ENCODE assay signal across 18 cellular contexts in genomic region chr12:120766569-120766965, GRCh38. TPM values are rescaled to one million over a fixed set of nuclear protein-coding genes. Genes with fewer than 3 reads are reported as not detected.
DNase-seq lines count a peak whose midpoint lies in the region; ATAC-seq and TF ChIP-seq lines count a peak whose summit lies in the region.
"Had no signal": no experiment of that assay in that cellular context is flagged by ENCODE, and none has a peak within 500 bp of the region (broad histone marks: within the 10 kb centered on the region; RNA-seq: fewer than 3 reads in every experiment).

No MANE protein-coding gene starts in this region.

- peak overlapping the region; percentile 22 for H3K27ac Mint-ChIP-seq in Caco-2 (ENCODE audit: unreplicated experiment)
- no peak overlapping the region for H3K27ac Mint-ChIP-seq in endodermal cell
- H3K27ac Mint-ChIP-seq: GM23338 had no signal

- H3K9me3 ChIP-seq in Caco-2 (no peaks in the 10 kb centered on the region), KOPT-K1 (ENCODE audit: insufficient read depth, low read length, poor library complexity, severe bottlenecking) (no peaks in the 10 kb centered on the region), endodermal cell (ENCODE audit: control insufficient read depth, low read length) (no peaks in the 10 kb centered on the region), gastrocnemius medialis (no peaks in the 10 kb centered on the region)

- no peak overlapping the region for H3K9ac ChIP-seq in endodermal cell (ENCODE audit: extremely low read depth, low read length, poor library complexity, severe bottlenecking)

- ATAC-seq in gastrocnemius medialis, result no peak
- ATAC-seq: GM23338, Panc1 had no signal

- no peaks in the 10 kb centered on the region for H3K27me3 Mint-ChIP-seq in Caco-2 (ENCODE audit: insufficient read depth, unreplicated experiment)
- H3K27me3 Mint-ChIP-seq in endodermal cell (ENCODE audit: insufficient read depth), result no peaks in the 10 kb centered on the region

- H3K36me3 ChIP-seq in Caco-2 (ENCODE audit: control insufficient read depth, insufficient read depth, low read length) (peaks cover 6% of the 10 kb centered on the region), KOPT-K1 (ENCODE audit: insufficient read depth, low read length) (peaks cover 98% of the 10 kb centered on the region), endodermal cell (ENCODE audit: control insufficient read depth, insufficient read depth, low read length) (peaks cover 62% of the 10 kb centered on the region), gastrocnemius medialis (peaks cover 0 to 46% of the 10 kb centered on the region in 2 donors)

- H3K27ac ChIP-seq in KOPT-K1 (ENCODE audit: low read depth, low read length, poor library complexity, severe bottlenecking), result peak overlapping the region; percentile 8
- H3K27ac ChIP-seq in endodermal cell (ENCODE audit: low read depth, low read length), result no peak overlapping the region
- H3K27ac ChIP-seq in gastrocnemius medialis, result peak overlapping the region; percentile 16 to 61 (median 36)
- H3K27ac ChIP-seq: HL-60 had no signal

- in situ Hi-C loops in gastrocnemius medialis (cut with MboI; ENCODE audit: low sequenced_read_pairs in 4 of 4), result no loop called here

- H3K27me3 ChIP-seq in Caco-2 (replicated peaks; ENCODE audit: control insufficient read depth, insufficient read depth, low read length), result no peaks in the 10 kb centered on the region
- no peaks in the 10 kb centered on the region for H3K27me3 ChIP-seq in endodermal cell (ENCODE audit: control insufficient read depth, insufficient read depth, low read length, poor library complexity, severe bottlenecking)
- no peaks in the 10 kb centered on the region for H3K27me3 ChIP-seq in gastrocnemius medialis

- H3K4me1 Mint-ChIP-seq in Caco-2 (ENCODE audit: low read depth, unreplicated experiment) (peaks cover 6% of the 10 kb centered on the region), endodermal cell (no peaks in the 10 kb centered on the region)

- no peaks in the 10 kb centered on the region for H3K9me3 Mint-ChIP-seq in Caco-2 (ENCODE audit: unreplicated experiment)
- no peaks in the 10 kb centered on the region for H3K9me3 Mint-ChIP-seq in endodermal cell
- H3K9me3 Mint-ChIP-seq: GM23338 had no signal

- H3K4me1 ChIP-seq in Caco-2, result peaks cover 21% of the 10 kb centered on the region; the same call in 1 of the 2 replicates
- H3K4me1 ChIP-seq in endodermal cell (ENCODE audit: control insufficient read depth, insufficient read depth, low read length), result no peaks in the 10 kb centered on the region
- peaks cover 8 to 9% of the 10 kb centered on the region in 2 donors for H3K4me1 ChIP-seq in gastrocnemius medialis

- POLR2A ChIA-PET in Caco-2 (lab: Charles Lee), result no interaction called here

- H3K4me3 Mint-ChIP-seq in Caco-2 (ENCODE audit: unreplicated experiment) (no peak overlapping the region), endodermal cell (no peak overlapping the region)
- H3K4me3 Mint-ChIP-seq: GM23338 had no signal

- BruUV-seq in Caco-2 (replicated peaks; lab: Mats Ljungman, UMichigan), result no TSS peak

- H3K36me3 Mint-ChIP-seq in Caco-2 (ENCODE audit: insufficient read depth, unreplicated experiment) (peaks cover 69% of the 10 kb centered on the region), endodermal cell (ENCODE audit: low read depth) (peaks cover 71% of the 10 kb centered on the region)

- H3K4me3 ChIP-seq in Caco-2 (ENCODE audit: low read depth, low read length) (no peak overlapping the region), endodermal cell (ENCODE audit: low read length) (no peak overlapping the region), gastrocnemius medialis (no peak overlapping the region)
- H3K4me3 ChIP-seq: GM23338 had no signal

- DNase-seq in Caco-2, result no peak
- peak; percentile 29 for DNase-seq in endodermal cell
- no peak for DNase-seq in gastrocnemius medialis
- DNase-seq in hippocampal formation (lab: John Stamatoyannopoulos, UW), result no peak
- no peak for DNase-seq in globus pallidus (ENCODE audit: low spot score)
- DNase-seq in UCSD-AML1 (lab: John Stamatoyannopoulos, UW; ENCODE audit: unreplicated experiment), result no peak
- DNase-seq: C1 segment of cervical spinal cord, DND-41, GDM1, MV-4-11, NCI-H2029 treated with DMSO at 0.1 percent for 48 hours, NCI-H2171 treated with DMSO at 0.1 percent for 48 hours, NCI-H774, Right ventricle myocardium superior had no signal

- 75 to 100% methylated on average over 1 to 5 of the region's 5 CpGs for WGBS in endodermal cell (ENCODE audit: insufficient coverage in 1 of 2, insufficient read length in 1 of 2), 2 experiments

- no peak for TF ChIP-seq POLR2A in gastrocnemius medialis (IDR thresholded peaks at IDR 0.05)

- CTCF ChIA-PET in Caco-2 (lab: Charles Lee), result interaction anchor here (0.6 to 1.3 kb wide), 2 partner anchors 9 to 237 kb away, joined by 3 to 4 read pairs; no protein-coding TSS in a partner anchor

- no peak for TF ChIP-seq CTCF in Caco-2 (IDR thresholded peaks at IDR 0.05; ENCODE audit: insufficient read depth in 1 of 2, low read depth in 1 of 2, low read length in 1 of 2, severe bottlenecking in 1 of 2, unreplicated experiment in 1 of 2)
- TF ChIP-seq CTCF in endodermal cell (conservative IDR thresholded peaks at IDR 0.05), result no peak
- no peak for TF ChIP-seq CTCF in gastrocnemius medialis (IDR thresholded peaks at IDR 0.05 in 4 of 5, conservative IDR thresholded peaks at IDR 0.05 in 1 of 5)

- intact Hi-C loops in Caco-2 (cut with micrococcal nuclease; ENCODE audit: unreplicated experiment) (no loop called here), gastrocnemius medialis (cut with DNase I; ENCODE audit: low total_unique reads) (no loop called here)

RNA-seq across cellular contexts. Expression of gene ACADS, which starts 40.9 kb away (rescaled TPM):
- total RNA-seq in Caco-2 (2022), result 12.5 and 13.1 TPM in 2 replicates
- total RNA-seq in endodermal cell, result 1 to 10 TPM; 8.0 to 9.2 TPM
- 6.9 TPM for polyA plus RNA-seq in endodermal cell (2013, experiment 1 of 2)
- 5.5 TPM for polyA plus RNA-seq in endodermal cell (2013, experiment 2 of 2)
- 100 to 1,000 TPM; 166 to 224 (median 200) TPM for total RNA-seq in gastrocnemius medialis

RNA-seq across cellular contexts. Expression of gene UNC119B, which starts 56.3 kb away (rescaled TPM):
- total RNA-seq in Caco-2 (2022) (39.1 and 44.4 TPM in 2 replicates), endodermal cell (10 to 100 TPM; 52.8 to 60.7 TPM), gastrocnemius medialis (1 to 10 TPM; 4.7 to 8.7 (median 7.8) TPM)
- 51.5 TPM for polyA plus RNA-seq in endodermal cell (2013, experiment 1 of 2)
- 48.1 TPM for polyA plus RNA-seq in endodermal cell (2013, experiment 2 of 2)

Comparison
In these comparisons a context has a peak if more than half of its experiments do, and no peak if none do; other contexts are left out.
1. RNA of gene ACADS, which starts 40.9 kb away (total RNA-seq): 166 to 224 TPM in gastrocnemius medialis; 12.5 to 13.1 TPM in Caco-2 and 8.0 to 9.2 TPM in endodermal cell; every median in the first group is over 10 times any median in the second.